15 cellular contexts compared by ENCODE assay signal in the genomic region with DNA sequence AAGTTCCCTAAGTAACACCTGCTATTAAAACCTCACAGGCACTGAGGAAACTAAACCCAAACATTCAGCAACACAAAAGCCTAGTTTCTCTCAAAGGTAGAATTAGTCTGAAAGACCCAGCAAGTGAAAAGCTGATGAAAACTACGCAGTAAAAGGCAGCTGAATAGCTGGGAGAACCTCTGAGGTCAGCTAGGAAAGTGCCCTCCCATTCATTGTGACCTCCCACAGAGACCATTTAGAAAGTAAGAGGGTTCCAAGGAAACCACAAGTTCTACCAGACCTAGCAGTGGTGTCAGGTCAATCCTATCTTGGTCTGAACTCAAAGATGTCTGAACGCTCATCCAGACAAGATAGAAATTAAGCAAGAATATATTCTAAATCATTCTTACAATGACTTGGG.
A peak's percentile ranks its signal among the peaks of the same experiment; 100 is the strongest.
DNase-seq lines count a peak whose midpoint lies in the region; ATAC-seq, FAIRE-seq and TF ChIP-seq lines count a peak whose summit lies in the region.
"Had no signal": no experiment of that assay in that cellular context is flagged by ENCODE, and none has a peak within 500 bp of the region (broad histone marks: within the 10 kb centered on the region; RNA-seq: fewer than 3 reads in every experiment).

No MANE protein-coding gene starts in this region.

- H2AFZ ChIP-seq in OCI-LY3 (ENCODE audit: low read depth, low read length) = no peak overlapping the region
- H2AFZ ChIP-seq: GM23248 had no signal

- peak; percentile 19 for DNase-seq in ELF-1 (ENCODE audit: low read depth, low spot score)
- DNase-seq in iPS-NIHi11 (ENCODE audit: low spot score) = peak; percentile 31
- DNase-seq in SW480 (ENCODE audit: low spot score) = no peak
- DNase-seq in frontal cortex (ENCODE audit: low spot score in 2 of 2) = no peak
- DNase-seq: C1 segment of cervical spinal cord, DMS153, GM23248, NCI-H1092, NCI-H446 treated with DMSO at 0.1 percent for 48 hours, RPMI8226 had no signal

- H3K79me2 ChIP-seq in OCI-LY3 (ENCODE audit: low read length) = no peaks in the 10 kb centered on the region

- H3K9me3 ChIP-seq in HUES6 (ENCODE audit: control insufficient read depth, insufficient read depth, low read depth, low read length) (peaks cover 7% of the 10 kb centered on the region), OCI-LY3 (ENCODE audit: insufficient read depth, low read length) (no peaks in the 10 kb centered on the region)

- H3K4me2 ChIP-seq in OCI-LY3 (ENCODE audit: low read length) = 0 out of 2 replicates have a peak overlapping the region, but pooled peaks have one; percentile 49

- no peak for TF ChIP-seq CTCF in OCI-LY3 (IDR thresholded peaks at IDR 0.05; ENCODE audit: low read depth, low read length)

- no peak for ATAC-seq in HG02970 (IDR thresholded peaks at IDR 0.05; ENCODE audit: low FRiP score, unreplicated experiment)
- ATAC-seq in GM21786 (IDR thresholded peaks at IDR 0.05; ENCODE audit: unreplicated experiment) = no peak

- H3K27ac ChIP-seq in HUES6 (ENCODE audit: low read depth, low read length) = peak overlapping the region; percentile 35; the same call in 1 of the 2 replicates
- H3K27ac ChIP-seq in OCI-LY3 (ENCODE audit: low read length) = no peak overlapping the region
- H3K27ac ChIP-seq: GM23248 had no signal

- H3K27me3 ChIP-seq in HUES6 (ENCODE audit: control insufficient read depth, insufficient read depth, low read length) = no peaks in the 10 kb centered on the region
- H3K27me3 ChIP-seq in OCI-LY3 (ENCODE audit: low read depth, low read length) = no peaks in the 10 kb centered on the region

- H3K9ac ChIP-seq in HUES6 (ENCODE audit: low read length) (no peak overlapping the region), OCI-LY3 (ENCODE audit: low read length) (no peak overlapping the region)
- H3K9ac ChIP-seq: GM23248 had no signal

- H3K4me3 ChIP-seq in HUES6 (ENCODE audit: low read depth, low read length) (no peak overlapping the region), OCI-LY3 (ENCODE audit: low read length) (no peak overlapping the region)
- H3K4me3 ChIP-seq: GM23248 had no signal

- H4K20me1 ChIP-seq in OCI-LY3 (ENCODE audit: insufficient read depth, low read length) = no peaks in the 10 kb centered on the region

- H3K36me3 ChIP-seq in HUES6 (ENCODE audit: control insufficient read depth, insufficient read depth, low read length) = peaks cover 7% of the 10 kb centered on the region
- H3K36me3 ChIP-seq in OCI-LY3 (replicated peaks; ENCODE audit: low read depth, low read length) = no peaks in the 10 kb centered on the region

- H3K4me1 ChIP-seq in HUES6 (ENCODE audit: control insufficient read depth, insufficient read depth, low read length) = peaks cover 27% of the 10 kb centered on the region
- peaks cover 24% of the 10 kb centered on the region for H3K4me1 ChIP-seq in OCI-LY3 (ENCODE audit: low read length)

- FAIRE-seq in frontal cortex (lab: Jason Lieb, UNC) = no peak
- FAIRE-seq: A204.1 had no signal

Comparison
In these comparisons a context has a peak if more than half of its experiments do, and no peak if none do; other contexts are left out.
1. DNase-seq: peak in ELF-1 (single experiment) and iPS-NIHi11 (single experiment); none in SW480 (single experiment) and frontal cortex (0 of 2).